20 cellular contexts compared by ENCODE assay signal in the genomic region with DNA sequence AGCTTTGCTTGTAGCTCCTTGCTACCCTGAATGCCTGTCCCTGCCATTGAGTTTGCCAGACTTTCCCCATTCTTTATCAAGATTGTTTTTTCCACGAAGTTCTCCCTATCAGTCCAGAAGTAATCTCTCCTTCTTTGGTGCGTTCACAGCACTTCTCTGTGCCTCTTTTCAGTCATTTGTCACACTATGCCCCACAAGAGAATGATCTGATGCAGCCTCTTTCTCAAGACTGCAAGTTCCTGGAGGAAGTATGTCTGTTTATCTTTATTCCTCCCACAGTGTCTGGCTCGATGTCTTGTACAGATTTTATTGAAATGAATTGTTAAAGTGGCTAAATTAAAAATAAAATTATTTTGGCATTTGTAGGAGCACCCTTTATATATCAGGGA.
DNase-seq lines count a peak whose midpoint lies in the region; FAIRE-seq and TF ChIP-seq lines count a peak whose summit lies in the region.
"Had no signal": no experiment of that assay in that cellular context is flagged by ENCODE, and none has a peak within 500 bp of the region (broad histone marks: within the 10 kb centered on the region; RNA-seq: fewer than 3 reads in every experiment).

No MANE protein-coding gene starts in this region.

- H3K79me2 ChIP-seq in trophoblast cell (ENCODE audit: control insufficient read depth, insufficient read depth, low read length, poor library complexity), result no peaks in the 10 kb centered on the region

- no peak overlapping the region for H3K14ac ChIP-seq in trophoblast cell (ENCODE audit: low read length)

- FAIRE-seq in GM19239 (lab: Jason Lieb, UNC), result peak; percentile 14

- H3K4me3 ChIP-seq in skeletal muscle satellite cell (ENCODE audit: low read length) (no peak overlapping the region), trophoblast cell (ENCODE audit: low read depth, low read length) (no peak overlapping the region)
- H3K4me3 ChIP-seq: right atrium auricular region had no signal

- no peaks in the 10 kb centered on the region for H3K27me3 ChIP-seq in skeletal muscle satellite cell (ENCODE audit: control insufficient read depth, insufficient read depth, low read length)
- no peaks in the 10 kb centered on the region for H3K27me3 ChIP-seq in trophoblast cell (ENCODE audit: insufficient read depth, low read length)
- H3K27me3 ChIP-seq: right atrium auricular region had no signal

- no peak overlapping the region for H3K18ac ChIP-seq in trophoblast cell (ENCODE audit: low read length)

- H4K91ac ChIP-seq in trophoblast cell (ENCODE audit: low read depth, low read length), result no peak overlapping the region

- no peak overlapping the region for H4K12ac ChIP-seq in trophoblast cell (ENCODE audit: low read depth, low read length)

- H2BK12ac ChIP-seq in trophoblast cell (ENCODE audit: low read length), result no peak overlapping the region

- H4K8ac ChIP-seq in trophoblast cell (ENCODE audit: low read depth, low read length), result no peak overlapping the region

- H2AK5ac ChIP-seq in trophoblast cell (ENCODE audit: low read length), result no peak overlapping the region

- no peak overlapping the region for H3K23ac ChIP-seq in trophoblast cell (ENCODE audit: low read length)

- H3K9ac ChIP-seq in skeletal muscle satellite cell (ENCODE audit: low read depth, low read length) (no peak overlapping the region), trophoblast cell (ENCODE audit: low read length) (no peak overlapping the region)

- H3K79me1 ChIP-seq in trophoblast cell (ENCODE audit: low read length), result no peaks in the 10 kb centered on the region

- H2AFZ ChIP-seq in trophoblast cell (ENCODE audit: insufficient read depth, low read length, poor library complexity), result no peak overlapping the region

- H3K4me1 ChIP-seq in skeletal muscle satellite cell (ENCODE audit: control insufficient read depth, insufficient read depth, low read length), result peaks cover 31% of the 10 kb centered on the region
- H3K4me1 ChIP-seq in trophoblast cell (ENCODE audit: control insufficient read depth in 1 of 2, insufficient read depth in 2 of 2, low read length in 2 of 2), result no peaks in the 10 kb centered on the region

- H3K4ac ChIP-seq in trophoblast cell (ENCODE audit: low read depth, low read length), result no peak overlapping the region

- no peak for TF ChIP-seq CTCF in VCaP (conservative IDR thresholded peaks at IDR 0.05)

- WGBS in trophoblast cell (ENCODE audit: extremely low coverage, insufficient coverage, insufficient read length), result no CpG with 5 or more reads among the region's 3 CpGs

- H3K27ac ChIP-seq in VCaP, result peak overlapping the region; percentile 20; the same call in 1 of the 2 replicates
- no peak overlapping the region for H3K27ac ChIP-seq in trophoblast cell (ENCODE audit: low read depth, low read length)
- H3K27ac ChIP-seq: right atrium auricular region had no signal

- no peak overlapping the region for H2BK5ac ChIP-seq in trophoblast cell (ENCODE audit: low read depth, low read length, poor library complexity)

- no peaks in the 10 kb centered on the region for H3K9me3 ChIP-seq in skeletal muscle satellite cell (replicated peaks; ENCODE audit: low read length)
- H3K9me3 ChIP-seq in trophoblast cell (ENCODE audit: insufficient read depth, low read depth, low read length), result no peaks in the 10 kb centered on the region
- H3K9me3 ChIP-seq: right atrium auricular region had no signal

- no peak for DNase-seq in GM19239 (ENCODE audit: insufficient read length, low spot score)
- peak; percentile 19 for DNase-seq in fibroblast of peridontal ligament (ENCODE audit: extremely low read depth)
- DNase-seq in germinal center (ENCODE audit: low spot score), result no peak
- no peak for DNase-seq in trophoblast cell
- DNase-seq in NCI-H1694 (lab: John Stamatoyannopoulos, UW), result no peak
- no peak for DNase-seq in NCI-H2171 (lab: John Stamatoyannopoulos, UW)
- DNase-seq: activated CD4-positive, alpha-beta T cell treated with anti-CD3 and anti-CD28 coated beads, Interleukin-2, amount 50 U/mL, for 1 hour; activated naive CD4-positive, alpha-beta T cell treated with anti-CD3 and anti-CD28 coated beads, Interleukin-2, amount 10 ng/mL, durations not matched to agents 7 days and 5 days; caudate nucleus; CD4-positive, alpha-beta memory T cell; Kasumi-1; natural killer cell; NCI-H187 treated with DMSO at 0.1 percent for 48 hours; stimulated activated CD4-positive, alpha-beta T cell treated with anti-CD3 and anti-CD28 coated beads, Interleukin-12 subunit alpha, Interleukin-12 subunit beta, amount 100 ng/mL, for 4 hours; stimulated activated CD4-positive, alpha-beta T cell treated with anti-CD3 and anti-CD28 coated beads, Interleukin-4, amount 100 ng/mL, for 4 hours; stimulated activated naive CD8-positive, alpha-beta T cell treated with anti-CD3 and anti-CD28 coated beads, Interleukin-15, Interleukin-2, amounts not matched to agents 100 U/mL and 50 U/mL, for 24 hours; T-helper 2 cell had no signal

- no peak overlapping the region for H2BK120ac ChIP-seq in trophoblast cell (ENCODE audit: insufficient read depth, low read length, poor library complexity)

- H3K4me2 ChIP-seq in skeletal muscle satellite cell (ENCODE audit: low read length), result peak overlapping the region; percentile 43
- no peak overlapping the region for H3K4me2 ChIP-seq in trophoblast cell (ENCODE audit: low read length)

- H3K36me3 ChIP-seq in skeletal muscle satellite cell (ENCODE audit: insufficient read depth, low read length) (no peaks in the 10 kb centered on the region), trophoblast cell (ENCODE audit: control insufficient read depth in 1 of 2, insufficient read depth in 2 of 2, low read length in 2 of 2) (no peaks in the 10 kb centered on the region)
- H3K36me3 ChIP-seq: right atrium auricular region had no signal
